Comparison of ENCODE assay signal across 10 cellular contexts in genomic region chr6:78611886-78612480, GRCh38.
A peak's percentile ranks its signal among the peaks of the same experiment; 100 is the strongest.
DNase-seq lines count a peak whose midpoint lies in the region; ATAC-seq, FAIRE-seq and TF ChIP-seq lines count a peak whose summit lies in the region.
"Had no signal": no experiment of that assay in that cellular context is flagged by ENCODE, and none has a peak within 500 bp of the region (broad histone marks: within the 10 kb centered on the region; RNA-seq: fewer than 3 reads in every experiment).

No MANE protein-coding gene starts in this region.

- H3K9me3 Mint-ChIP-seq in brain, result no peaks in the 10 kb centered on the region
- no peaks in the 10 kb centered on the region for H3K9me3 Mint-ChIP-seq in activated naive CD4-positive, alpha-beta T cell treated with anti-CD3 and anti-CD28 coated beads for 36 hours

- DNase-seq in DMS 273 (lab: John Stamatoyannopoulos, UW; ENCODE audit: unreplicated experiment) (peak; percentile 37), DMS 273 treated with DMSO at 0.1 percent for 48 hours (lab: John Stamatoyannopoulos, UW) (no peak), KBM-7 (peak; percentile 16), pancreas (no peak)
- no peak for DNase-seq in stimulated activated naive CD4-positive, alpha-beta T cell (lab: John Stamatoyannopoulos, UW)
- no peak for DNase-seq in activated naive CD4-positive, alpha-beta T cell treated with anti-CD3 and anti-CD28 coated beads for 36 hours
- DNase-seq: 8988T, MG63 had no signal

- TF ChIP-seq CTCF in brain (conservative IDR thresholded peaks at IDR 0.05) (peak; percentile 48 to 73), pancreas (IDR thresholded peaks at IDR 0.05) (peak in 3 of 4 donors; percentile 15 to 50 (median 28))

- H3K36me3 ChIP-seq in pancreas, result no peaks in the 10 kb centered on the region
- H3K36me3 ChIP-seq: MG63 had no signal

- in situ Hi-C loops in KBM-7 (cut with MboI; ENCODE audit: low pct_unique_long_range_greater_than_20kb, low sequenced_read_pairs), result no loop called here

- H3K27me3 ChIP-seq in pancreas, result no peaks in the 10 kb centered on the region
- H3K27me3 ChIP-seq: MG63 had no signal

- H3K9me3 ChIP-seq in pancreas, result no peaks in the 10 kb centered on the region
- H3K9me3 ChIP-seq: MG63 had no signal

- intact Hi-C loops in pancreas (cut with DNase I), result no loop called here
- intact Hi-C loops in activated naive CD4-positive, alpha-beta T cell treated with anti-CD3 and anti-CD28 coated beads for 36 hours (cut with micrococcal nuclease), result loop anchor here (10.0 kb wide), 1 partner anchor 1147 kb away; the partner anchor contains the start of gene HTR1B

- H3K4me1 ChIP-seq in pancreas, result peaks cover 0 to 4% (median 3%) of the 10 kb centered on the region in 3 donors

- peaks cover 2% of the 10 kb centered on the region for H3K27me3 Mint-ChIP-seq in brain
- peaks cover 3% of the 10 kb centered on the region for H3K27me3 Mint-ChIP-seq in activated naive CD4-positive, alpha-beta T cell treated with anti-CD3 and anti-CD28 coated beads for 36 hours (ENCODE audit: low read depth)

- CTCF ChIA-PET in activated naive CD4-positive, alpha-beta T cell treated with anti-CD3 and anti-CD28 coated beads for 36 hours (lab: Charles Lee), result interaction anchor here (0.9 kb wide), 1 partner anchor 11 kb away, joined by 3 read pairs; no protein-coding TSS in a partner anchor

- FAIRE-seq in pancreas (lab: Jason Lieb, UNC), result no peak

- H3K27ac ChIP-seq in pancreas, result no peak overlapping the region

- H3K36me3 Mint-ChIP-seq in brain, result no peaks in the 10 kb centered on the region
- no peaks in the 10 kb centered on the region for H3K36me3 Mint-ChIP-seq in activated naive CD4-positive, alpha-beta T cell treated with anti-CD3 and anti-CD28 coated beads for 36 hours (ENCODE audit: low read depth)

- H3K4me1 Mint-ChIP-seq in brain, result no peaks in the 10 kb centered on the region
- no peaks in the 10 kb centered on the region for H3K4me1 Mint-ChIP-seq in activated naive CD4-positive, alpha-beta T cell treated with anti-CD3 and anti-CD28 coated beads for 36 hours (ENCODE audit: low read depth)

- H3K4me3 ChIP-seq in pancreas, result no peak overlapping the region
- H3K4me3 ChIP-seq: MG63 had no signal

- no peak overlapping the region for H3K4me3 Mint-ChIP-seq in brain
- H3K4me3 Mint-ChIP-seq in activated naive CD4-positive, alpha-beta T cell treated with anti-CD3 and anti-CD28 coated beads for 36 hours, result no peak overlapping the region

- WGBS in pancreas, 2 donors, result 56 to 60% methylated on average over 4 of the region's 4 CpGs

- ATAC-seq in pancreas (peak in 3 of 4 donors; percentile 44 to 58 (median 57)), HG02798 (IDR thresholded peaks at IDR 0.05; ENCODE audit: poor library complexity, unreplicated experiment) (no peak)

- H3K27ac Mint-ChIP-seq in brain, result no peak overlapping the region
- no peak overlapping the region for H3K27ac Mint-ChIP-seq in activated naive CD4-positive, alpha-beta T cell treated with anti-CD3 and anti-CD28 coated beads for 36 hours

Comparison
In these comparisons a context has a peak if more than half of its experiments do, and no peak if none do; other contexts are left out.
1. DNase-seq: peak in DMS 273 (single experiment) and KBM-7 (single experiment); none in DMS 273 treated with DMSO at 0.1 percent for 48 hours (single experiment), pancreas (0 of 6), stimulated activated naive CD4-positive, alpha-beta T cell (0 of 6) and activated naive CD4-positive, alpha-beta T cell treated with anti-CD3 and anti-CD28 coated beads for 36 hours (single experiment).